Comparison of ENCODE assay signal across 1 cellular context in genomic region chr3:156445117-156445968, GRCh38.
TF ChIP-seq lines count a peak whose summit lies in the region.

No MANE protein-coding gene starts in this region.

TF ChIP-seq in GM12878, 131 proteins besides CTCF, POLR2A, EP300 and RAD21 (continued from another document):
- TF ChIP-seq ZNF592 (IDR thresholded peaks at IDR 0.05) (no peak), ZNF24 (IDR thresholded peaks at IDR 0.05) (no peak), POLR2AphosphoS5 (IDR thresholded peaks at IDR 0.05; ENCODE audit: low read length) (no peak), LARP7 (IDR thresholded peaks at IDR 0.05) (no peak), KLF5 (IDR thresholded peaks at IDR 0.05; ENCODE audit: partially characterized antibody) (no peak), FOXK2 (IDR thresholded peaks at IDR 0.05) (no peak), PML (IDR thresholded peaks at IDR 0.05; ENCODE audit: low read length) (no peak), DPF2 (IDR thresholded peaks at IDR 0.05) (no peak), ZSCAN29 (IDR thresholded peaks at IDR 0.05) (no peak), E2F8 (IDR thresholded peaks at IDR 0.05; ENCODE audit: low read depth, partially characterized antibody) (no peak)
